Comparison of ENCODE assay signal across 1 cellular context in the genomic region with DNA sequence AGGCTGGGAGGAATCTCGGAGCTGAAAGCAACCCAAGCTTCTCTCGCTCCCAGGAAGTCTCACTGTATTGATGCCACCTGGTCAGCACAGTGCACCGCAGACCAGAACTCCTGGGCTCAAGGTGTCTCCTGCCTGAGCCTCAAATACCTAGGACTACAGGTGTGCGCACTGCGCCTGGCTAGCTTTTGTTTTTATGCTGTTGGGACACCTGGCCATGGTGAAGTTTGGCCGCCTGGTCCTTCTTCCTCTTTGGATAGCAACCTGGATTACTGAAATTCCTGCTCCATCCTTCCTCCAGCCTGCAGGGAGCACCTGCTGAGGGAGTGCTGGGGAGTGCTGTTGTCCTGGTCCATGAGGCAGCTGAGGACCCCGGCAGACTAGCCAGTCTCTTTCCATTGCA.
A peak's percentile ranks its signal among the peaks of the same experiment; 100 is the strongest.
TF ChIP-seq lines count a peak whose summit lies in the region.

No MANE protein-coding gene starts in this region.

TF ChIP-seq in H1, 55 proteins besides CTCF, POLR2A, EP300 and RAD21:
- TF ChIP-seq KDM4A (IDR thresholded peaks at IDR 0.05; ENCODE audit: low read depth, low read length, severe bottlenecking): no peak
- TF ChIP-seq FOSL1 (IDR thresholded peaks at IDR 0.05; ENCODE audit: insufficient read depth, low read depth, low read length): no peak
- TF ChIP-seq BCL11A (IDR thresholded peaks at IDR 0.05; ENCODE audit: low read depth in 2 of 2, low read length in 2 of 2): no peak
- peak in 1 of 2 experiments; percentile 55; a peak in 1 of 4 replicates for TF ChIP-seq HDAC2 (IDR thresholded peaks at IDR 0.05; ENCODE audit: borderline replicate concordance in 1 of 2, low read depth in 2 of 2, low read length in 2 of 2)
- no peak for TF ChIP-seq CREB1 (IDR thresholded peaks at IDR 0.05)
- TF ChIP-seq SUZ12 (IDR thresholded peaks at IDR 0.05; ENCODE audit: low read length): no peak
- peak; percentile 85 for TF ChIP-seq CTBP2 (IDR thresholded peaks at IDR 0.05; ENCODE audit: borderline replicate concordance, insufficient read depth, insufficient read length, low read length)
- no peak for TF ChIP-seq RNF2 (IDR thresholded peaks at IDR 0.05; ENCODE audit: borderline replicate concordance, low read depth, low read length, missing control alignments, poor library complexity, severe bottlenecking)
- no peak for TF ChIP-seq POLR2AphosphoS5 (IDR thresholded peaks at IDR 0.05; ENCODE audit: low read depth, low read length)
- TF ChIP-seq TEAD4 (IDR thresholded peaks at IDR 0.05; ENCODE audit: low read depth, low read length): peak; percentile 77; the same call in 1 of the 2 replicates
- no peak for TF ChIP-seq SIX5 (IDR thresholded peaks at IDR 0.05; ENCODE audit: low read depth, low read length)
- no peak for TF ChIP-seq BACH1 (IDR thresholded peaks at IDR 0.05; ENCODE audit: low read length)
- TF ChIP-seq TBP (IDR thresholded peaks at IDR 0.05; ENCODE audit: low read depth, low read length): no peak
- no peak for TF ChIP-seq SAP30 (IDR thresholded peaks at IDR 0.05; ENCODE audit: insufficient read depth, insufficient replicate concordance, low read length)
- 0 out of 2 replicates have a peak, but pooled peaks have one; percentile 49 for TF ChIP-seq TCF12 (IDR thresholded peaks at IDR 0.05; ENCODE audit: low read depth, low read length)
- no peak for TF ChIP-seq ASH2L (IDR thresholded peaks at IDR 0.05; ENCODE audit: low read length)
